8 cellular contexts compared by ENCODE assay signal in the genomic region with DNA sequence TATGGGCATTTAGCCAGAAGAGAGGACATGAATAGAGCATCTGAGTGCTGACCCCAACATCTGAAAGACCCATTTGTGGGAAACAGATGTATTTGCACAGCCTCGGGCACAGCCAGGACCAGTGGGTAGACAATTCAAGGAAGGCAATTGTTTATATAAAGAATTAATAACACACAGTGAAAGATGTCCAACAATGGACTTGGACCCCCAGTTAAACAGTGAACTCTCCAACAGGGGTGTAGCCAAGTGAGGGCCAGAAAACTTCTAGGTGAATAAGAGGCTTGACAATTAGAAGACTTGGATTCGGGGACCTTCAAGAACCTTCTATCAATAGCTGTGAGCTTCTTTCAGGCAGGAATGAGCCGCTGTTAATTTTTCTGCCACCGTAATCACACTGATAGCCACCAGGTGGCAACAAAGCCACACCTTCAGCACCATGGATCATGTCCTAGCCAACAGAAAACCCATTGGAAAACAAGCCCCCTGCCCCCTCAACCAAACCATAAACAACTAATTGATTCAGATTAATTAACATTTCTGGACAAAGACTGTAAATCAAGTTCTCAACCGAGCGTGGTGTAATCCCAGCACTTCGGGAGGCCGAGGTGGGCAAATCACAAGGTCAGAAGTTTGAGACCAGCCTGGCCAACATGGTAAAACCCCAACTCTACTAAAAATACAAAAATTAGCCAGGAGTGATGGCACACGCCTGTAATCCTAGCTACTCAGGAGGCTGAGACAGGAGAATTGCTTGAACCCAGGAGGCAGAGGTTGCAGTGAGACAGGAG. TPM values are rescaled to one million over a fixed set of nuclear protein-coding genes. Genes with fewer than 3 reads are reported as not detected.
DNase-seq lines count a peak whose midpoint lies in the region; ATAC-seq, FAIRE-seq and TF ChIP-seq lines count a peak whose summit lies in the region.

No MANE protein-coding gene starts in this region.

- no peak for TF ChIP-seq EP300 in H1 (IDR thresholded peaks at IDR 0.05; ENCODE audit: borderline replicate concordance in 1 of 2, low read depth in 2 of 2, low read length in 2 of 2)
- no peak for TF ChIP-seq EP300 in transverse colon (IDR thresholded peaks at IDR 0.05; ENCODE audit: low read depth)

- ATAC-seq in HG03025 (IDR thresholded peaks at IDR 0.05; ENCODE audit: low FRiP score, unreplicated experiment): no peak

- no peak overlapping the region for H3K4ac ChIP-seq in H1 (replicated peaks; ENCODE audit: insufficient read length, low read depth, low read length)

- CTCF ChIA-PET in H1 (lab: Charles Lee; ENCODE audit: partially characterized antibody): interaction anchor here (0.6 to 1.9 kb wide), 23 partner anchors 9 to 1250 kb away, joined by 3 to 15 read pairs (median 4); partner anchors contain the start of genes IFT52 and SRSF6

- no peak overlapping the region for H4K8ac ChIP-seq in H1 (ENCODE audit: extremely low read depth, insufficient read depth, low read length)

- no peak overlapping the region for H3K4me3 ChIP-seq in H1 (ENCODE audit: extremely low read depth in 1 of 4, insufficient read depth in 2 of 4, low read depth in 3 of 4, low read length in 4 of 4)
- H3K4me3 ChIP-seq in transverse colon: no peak overlapping the region

- H4K20me1 ChIP-seq in H1 (replicated peaks in 1 of 2; ENCODE audit: control insufficient read depth in 1 of 2, insufficient read depth in 2 of 2, low read length in 2 of 2): no peaks in the 10 kb centered on the region

- peak overlapping the region; percentile 67; the same call in 1 of the 2 replicates for H2AFZ ChIP-seq in H1 (ENCODE audit: low read length)

- WGBS in H1 (ENCODE audit: extremely low coverage in 1 of 2, insufficient coverage in 1 of 2, insufficient read length in 1 of 2, insufficient replicate concordance in 2 of 2, low coverage in 1 of 2, low lambda C conversion rate in 2 of 2, missing lambda C conversion rate in 1 of 2), 2 experiments: 46% methylated on average over 9 of the region's 9 CpGs; no CpG with 5 or more reads in 1 of the 2 experiments
- WGBS in transverse colon (ENCODE audit: low coverage in 1 of 2), 2 donors: 27 to 37% methylated on average over 9 of the region's 9 CpGs

- no peak overlapping the region for H4K91ac ChIP-seq in H1 (replicated peaks; ENCODE audit: insufficient read length, low read length)

- H3K27ac ChIP-seq in H1 (ENCODE audit: low read depth, low read length) (no peak overlapping the region), transverse colon (no peak overlapping the region)

- no peak overlapping the region for H2BK15ac ChIP-seq in H1 (ENCODE audit: low read length)

- H3K56ac ChIP-seq in H1 (replicated peaks; ENCODE audit: insufficient read length, low read depth, low read length): no peak overlapping the region

- H3K23ac ChIP-seq in H1 (ENCODE audit: insufficient read length): no peak overlapping the region

- peak; percentile 27 to 41 for DNase-seq in AML-193 (lab: John Stamatoyannopoulos, UW)
- DNase-seq in GM20000 (ENCODE audit: low spot score): peak; percentile 69
- peak; percentile 27 for DNase-seq in NCI-H2227 treated with DMSO at 0.1 percent for 48 hours (lab: John Stamatoyannopoulos, UW)
- peak; percentile 32 to 50 for DNase-seq in activated CD4-positive, alpha-beta T cell treated with anti-CD3 and anti-CD28 coated beads, Interleukin-2, amount 50 U/mL, for 48 hours
- DNase-seq in H1 (ENCODE audit: low read depth in 1 of 2, low spot score in 2 of 2): peak in 1 of 2 experiments; percentile 60
- peak; percentile 30 for DNase-seq in midbrain (lab: John Stamatoyannopoulos, UW)
- DNase-seq in transverse colon: peak; percentile 30

- TF ChIP-seq CTCF in GM20000 (IDR thresholded peaks at IDR 0.05; ENCODE audit: extremely low read depth, missing control alignments) (peak; percentile 62), H1 (IDR thresholded peaks at IDR 0.05; ENCODE audit: control extremely low read depth in 1 of 3, insufficient read depth in 1 of 3, low read depth in 1 of 3, low read length in 3 of 3) (peak; percentile 64 to 78 (median 74)), transverse colon (IDR thresholded peaks at IDR 0.05) (peak; percentile 53 to 72 (median 68))

- no peak overlapping the region for H2AK5ac ChIP-seq in H1 (ENCODE audit: low read depth, low read length)

- no peak overlapping the region for H3K9ac ChIP-seq in H1 (replicated peaks in 1 of 4; ENCODE audit: extremely low read depth in 1 of 4, low read depth in 3 of 4, low read length in 3 of 4)

- no peaks in the 10 kb centered on the region for H3K23me2 ChIP-seq in H1 (ENCODE audit: low read depth, low read length)

- H2BK12ac ChIP-seq in H1 (ENCODE audit: low read depth, low read length): no peak overlapping the region

- no peak overlapping the region for H3K14ac ChIP-seq in H1 (ENCODE audit: insufficient read length)

- H3K4me1 ChIP-seq in H1 (replicated peaks in 1 of 4; ENCODE audit: control insufficient read depth in 3 of 4, insufficient read depth in 4 of 4, low read length in 3 of 4) (no peaks in the 10 kb centered on the region), transverse colon (no peaks in the 10 kb centered on the region)

- H3K36me3 ChIP-seq in H1 (ENCODE audit: control insufficient read depth in 2 of 4, insufficient read depth in 4 of 4, low read length in 3 of 4): no peaks in the 10 kb centered on the region
- no peaks in the 10 kb centered on the region for H3K36me3 ChIP-seq in transverse colon

- H2BK5ac ChIP-seq in H1 (ENCODE audit: low read depth, low read length): no peak overlapping the region

- no peak overlapping the region for H2BK120ac ChIP-seq in H1 (replicated peaks; ENCODE audit: low read depth, low read length)

- FAIRE-seq in H1 (lab: Jason Lieb, UNC): peak; percentile 92

- no peaks in the 10 kb centered on the region for H3K79me1 ChIP-seq in H1 (ENCODE audit: low read depth, low read length)

- intact Hi-C loops in transverse colon (cut with DNase I; ENCODE audit: low total_unique reads): no loop called here

- no peak overlapping the region for H2BK20ac ChIP-seq in H1 (ENCODE audit: low read length)

- H3K27me3 ChIP-seq in H1 (replicated peaks in 1 of 4; ENCODE audit: control insufficient read depth in 3 of 4, extremely low read depth in 1 of 4, insufficient read depth in 3 of 4, low read length in 3 of 4) (no peaks in the 10 kb centered on the region; a peak in 1 of 7 replicates), transverse colon (peaks cover 12% of the 10 kb centered on the region)

- no peak overlapping the region for H4K5ac ChIP-seq in H1 (ENCODE audit: insufficient read length, low read depth, low read length)

- TF ChIP-seq RAD21 in H1 (IDR thresholded peaks at IDR 0.05 in 1 of 2, conservative IDR thresholded peaks at IDR 0.05 in 1 of 2; ENCODE audit: low read depth in 2 of 2, low read length in 2 of 2): peak; percentile 89

- TF ChIP-seq POLR2A in H1 (IDR thresholded peaks at IDR 0.05; ENCODE audit: control extremely low read depth in 1 of 2, low read depth in 2 of 2, low read length in 2 of 2) (no peak), transverse colon (IDR thresholded peaks at IDR 0.05) (no peak)

- H3K18ac ChIP-seq in H1 (ENCODE audit: extremely low read depth, low read length): no peak overlapping the region; the same call in 1 of the 2 replicates

- H3K9me3 ChIP-seq in H1 (ENCODE audit: insufficient read depth in 2 of 2, low read depth in 1 of 2, low read length in 1 of 2): no peaks in the 10 kb centered on the region
- H3K9me3 ChIP-seq in transverse colon: no peaks in the 10 kb centered on the region

- no peaks in the 10 kb centered on the region for H3K79me2 ChIP-seq in H1 (ENCODE audit: control insufficient read depth in 1 of 2, insufficient read depth in 2 of 2, low read length in 2 of 2)

- no peak overlapping the region for H3K4me2 ChIP-seq in H1 (ENCODE audit: insufficient read depth in 1 of 2, low read depth in 2 of 2, low read length in 2 of 2)

- POLR2A ChIA-PET in H1 (lab: Charles Lee; ENCODE audit: partially characterized antibody): interaction anchor here (0.9 to 2.7 kb wide), 6 partner anchors 9 to 70 kb away, joined by 3 to 38 read pairs (median 10); partner anchors contain the start of genes L3MBTL1 and SRSF6

- in situ Hi-C loops in transverse colon (cut with MboI; ENCODE audit: low pct_ligation_motif_present in 1 of 4, low pct_unique_long_range_greater_than_20kb in 1 of 4, low sequenced_read_pairs in 3 of 4): loop anchor here in 3 of 4 donors (10.0 to 25.0 kb wide), 4 partner anchors 238 to 638 kb away; no protein-coding TSS in a partner anchor

TF ChIP-seq in H1, 55 proteins besides CTCF, POLR2A, EP300 and RAD21 (continues in another document):
- TF ChIP-seq SP2 (IDR thresholded peaks at IDR 0.05; ENCODE audit: low read length): no peak

RNA-seq across cellular contexts. Expression of gene SRSF6, which starts 8.8 kb away (rescaled TPM):
- total RNA-seq in H1 (2021; fragmentation: NEBNext Ultra II Directional; extraction: Animal tissue kit (Norgen Biotek cat#: 25700)): 165 and 171 TPM in 2 replicates
- 38.5 and 48.0 TPM in 2 replicates for polyA plus RNA-seq in H1 (2011; rRNA removed)
- 85.2 TPM for polyA plus RNA-seq in H1 (2011; cell fraction: cytosol; rRNA removed)
- polyA plus RNA-seq in H1 (2011; cell fraction: nucleus; rRNA removed): 72.6 TPM
- polyA plus RNA-seq in H1 (2012, experiment 1 of 2): 94.8 to 126 TPM (median 106 TPM) in 4 replicates
- 25.7 TPM for polyA plus RNA-seq in H1 (2012, experiment 2 of 2)
- polyA plus RNA-seq in H1 (2013, experiment 1 of 2): 103 TPM
- 96.2 TPM for polyA plus RNA-seq in H1 (2013, experiment 2 of 2)
- polyA minus RNA-seq in H1 (2011; rRNA and poly(A)+ RNA removed): 103 and 125 TPM in 2 replicates
- 75.4 TPM for polyA minus RNA-seq in H1 (2011; cell fraction: cytosol; rRNA and poly(A)+ RNA removed)
- 91.8 TPM for polyA minus RNA-seq in H1 (2011; cell fraction: nucleus; rRNA and poly(A)+ RNA removed)
- total RNA-seq in transverse colon: 100 to 1,000 TPM in 1 of 4 donors, 10 to 100 TPM in 3; 48.3 to 194 (median 70.1) TPM

RNA-seq across cellular contexts. Expression of gene L3MBTL1, which starts 58.6 kb away (rescaled TPM):
- 13.6 and 17.0 TPM in 2 replicates for total RNA-seq in H1 (2021; fragmentation: NEBNext Ultra II Directional; extraction: Animal tissue kit (Norgen Biotek cat#: 25700))
- polyA plus RNA-seq in H1 (2011; rRNA removed): 11.9 and 17.2 TPM in 2 replicates
- 23.0 TPM for polyA plus RNA-seq in H1 (2011; cell fraction: cytosol; rRNA removed)
- polyA plus RNA-seq in H1 (2011; cell fraction: nucleus; rRNA removed): 111 TPM
- 11.1 to 14.6 TPM (median 11.9 TPM) in 4 replicates for polyA plus RNA-seq in H1 (2012, experiment 1 of 2)
- polyA plus RNA-seq in H1 (2012, experiment 2 of 2): 3.3 TPM
- polyA plus RNA-seq in H1 (2013, experiment 1 of 2): 7.3 TPM
- 5.9 TPM for polyA plus RNA-seq in H1 (2013, experiment 2 of 2)
- 21.8 and 22.1 TPM in 2 replicates for polyA minus RNA-seq in H1 (2011; rRNA and poly(A)+ RNA removed)
- polyA minus RNA-seq in H1 (2011; cell fraction: cytosol; rRNA and poly(A)+ RNA removed): 12.0 TPM
- polyA minus RNA-seq in H1 (2011; cell fraction: nucleus; rRNA and poly(A)+ RNA removed): 46.1 TPM
- total RNA-seq in transverse colon: 100 to 1,000 TPM in 1 of 4 donors, 10 to 100 TPM in 3; 10.9 to 152 (median 23.1) TPM
